18 cellular contexts compared by ENCODE assay signal in the genomic region with DNA sequence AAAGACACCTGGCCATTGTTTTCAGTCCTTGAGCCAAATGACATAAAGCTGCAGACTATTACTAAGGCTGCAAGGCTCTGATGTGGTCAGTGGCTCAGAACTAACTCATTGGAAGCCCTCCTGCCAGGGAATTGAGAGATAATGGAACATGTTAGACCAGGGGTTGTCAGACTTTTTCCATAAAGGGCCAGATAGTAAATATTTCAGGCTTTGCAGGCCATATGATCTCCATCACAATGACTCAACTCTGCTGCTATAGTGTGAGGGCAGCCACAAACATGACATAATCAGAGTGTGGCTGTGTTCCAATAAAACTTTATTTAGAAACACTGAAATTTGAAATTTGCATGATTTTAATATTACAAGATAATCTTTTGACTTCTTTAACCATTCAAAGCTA.
DNase-seq lines count a peak whose midpoint lies in the region; ATAC-seq and TF ChIP-seq lines count a peak whose summit lies in the region.
"Had no signal": no experiment of that assay in that cellular context is flagged by ENCODE, and none has a peak within 500 bp of the region (broad histone marks: within the 10 kb centered on the region; RNA-seq: fewer than 3 reads in every experiment).

No MANE protein-coding gene starts in this region.

- ATAC-seq in HG03097 (IDR thresholded peaks at IDR 0.05; ENCODE audit: low FRiP score, unreplicated experiment) (no peak), GM19328 (IDR thresholded peaks at IDR 0.05; ENCODE audit: unreplicated experiment) (no peak)
- ATAC-seq: left lung; natural killer cell treated with Interleukin-12 subunit alpha and Interleukin-12 subunit beta and Interleukin-15 and Interleukin-18, amount 100 ng/mL, for 72 hours; right cardiac atrium; stimulated activated naive CD8-positive, alpha-beta T cell treated with anti-CD3 and anti-CD28 coated beads, Interleukin-15, Interleukin-2, amounts not matched to agents 100 U/mL and 50 U/mL, for 24 hours had no signal

- H3K4me1 ChIP-seq in adipocyte (ENCODE audit: control insufficient read depth, insufficient read depth, low read length) = peaks cover 12% of the 10 kb centered on the region
- H3K4me1 ChIP-seq: left lung had no signal

- TF ChIP-seq CTCF in foreskin fibroblast (IDR thresholded peaks at IDR 0.05; ENCODE audit: low read depth, low read length) = no peak

- DNase-seq in AG20443 (ENCODE audit: low spot score) (peak; percentile 28), HS-5 (ENCODE audit: low read depth) (peak; percentile 54), adipocyte (ENCODE audit: low read depth) (peak; percentile 26), foreskin fibroblast (peak; percentile 84 to 88), dermis blood vessel endothelial cell (no peak)
- DNase-seq in stimulated activated CD4-positive, alpha-beta T cell treated with anti-CD3 and anti-CD28 coated beads, Interleukin-2, amount 100 ng/mL, for 24 hours = no peak
- DNase-seq: endodermal cell; H7; hippocampal formation; left lung; NCI-H345; right cardiac atrium; stimulated activated naive CD8-positive, alpha-beta T cell treated with anti-CD3 and anti-CD28 coated beads, Interleukin-15, Interleukin-2, amounts not matched to agents 100 U/mL and 50 U/mL, for 24 hours; T-helper 2 cell had no signal

- no peak overlapping the region for H3K9ac ChIP-seq in adipocyte (ENCODE audit: low read length)

- peaks cover 4% of the 10 kb centered on the region for H3K9me3 ChIP-seq in adipocyte (ENCODE audit: control insufficient read depth, low read length)

- no peaks in the 10 kb centered on the region for H3K27me3 ChIP-seq in adipocyte (replicated peaks; ENCODE audit: control insufficient read depth, insufficient read depth, low read length)
- H3K27me3 ChIP-seq: cardiac muscle cell, left lung had no signal

- H3K4me3 ChIP-seq in adipocyte (ENCODE audit: low read length) (no peak overlapping the region), foreskin fibroblast (ENCODE audit: low read depth in 1 of 2, low read length in 2 of 2) (no peak overlapping the region)
- H3K4me3 ChIP-seq: cardiac muscle cell, left lung had no signal

- H3K36me3 ChIP-seq in adipocyte (ENCODE audit: control insufficient read depth, insufficient read depth, low read length, severe bottlenecking) = no peaks in the 10 kb centered on the region
- H3K36me3 ChIP-seq: cardiac muscle cell, left lung had no signal

Comparison
In these comparisons a context has a peak if more than half of its experiments do, and no peak if none do; other contexts are left out.
1. DNase-seq: peak in AG20443 (single experiment), HS-5 (single experiment), adipocyte (single experiment) and foreskin fibroblast (2 of 2); none in dermis blood vessel endothelial cell (single experiment) and stimulated activated CD4-positive, alpha-beta T cell treated with anti-CD3 and anti-CD28 coated beads, Interleukin-2, amount 100 ng/mL, for 24 hours (0 of 2).